1 cellular context compared by ENCODE assay signal in the genomic region with DNA sequence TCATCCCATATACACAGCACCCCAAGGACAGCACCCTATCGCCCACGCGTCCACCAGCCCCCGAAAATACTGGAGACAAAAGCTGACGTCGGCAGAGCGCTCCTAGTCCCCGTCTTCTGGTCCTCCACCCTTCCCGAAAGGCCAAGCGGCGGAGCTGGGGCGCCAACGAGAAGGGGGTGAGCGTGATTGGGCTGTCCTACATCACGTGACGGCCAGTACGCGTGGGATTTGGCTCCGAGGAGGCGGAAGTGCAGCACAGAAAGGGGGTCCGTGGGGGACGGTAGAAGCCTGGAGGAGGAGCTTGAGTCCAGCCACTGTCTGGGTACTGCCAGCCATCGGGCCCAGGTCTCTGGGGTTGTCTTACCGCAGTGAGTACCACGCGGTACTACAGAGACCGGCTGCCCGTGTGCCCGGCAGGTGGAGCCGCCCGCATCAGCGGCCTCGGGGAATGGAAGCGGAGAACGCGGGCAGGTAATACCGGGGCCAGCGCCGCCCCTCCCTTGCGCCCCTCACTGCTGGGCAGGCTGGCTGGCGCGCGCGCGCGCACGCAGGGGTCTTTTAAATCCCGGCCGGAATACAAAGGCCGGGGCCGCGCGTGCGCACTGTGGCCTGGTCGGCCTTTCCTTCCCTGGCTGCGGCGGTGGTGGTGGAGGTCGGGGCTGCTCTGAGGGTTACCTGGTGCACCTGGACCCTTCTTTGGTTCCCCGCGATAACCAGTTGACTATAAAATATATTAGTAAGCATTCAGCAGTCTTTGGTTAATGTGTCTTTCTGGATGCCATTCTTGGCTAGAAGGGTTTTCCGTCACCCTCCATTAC.
TF ChIP-seq lines count a peak whose summit lies in the region.

Gene TDG, plus strand, starts transcription at position 283 of the 818 bp plus-strand sequence. Its CDS starts 166 bp downstream, at position 449.

TF ChIP-seq in K562, 482 proteins besides CTCF, POLR2A, EP300 and RAD21 (continued from another document and continues in another):
- TF ChIP-seq UBTF (IDR thresholded peaks at IDR 0.05; ENCODE audit: borderline replicate concordance in 1 of 2, low read depth in 2 of 2, low read length in 2 of 2) (peak in 1 of 2 experiments; percentile 40; a peak in 1 of 4 replicates), LCOR (CRISPR knock-in tag; IDR thresholded peaks at IDR 0.05) (peak; percentile 97), HDAC2 (IDR thresholded peaks at IDR 0.05) (peak; percentile 76; the same call in 1 of the 2 replicates), NCOA6 (IDR thresholded peaks at IDR 0.05) (no peak), ZNF445 (CRISPR knock-in tag; IDR thresholded peaks at IDR 0.05; ENCODE audit: low read depth) (no peak), EHMT2 (IDR thresholded peaks at IDR 0.05) (no peak), DNMT1 (IDR thresholded peaks at IDR 0.05) (no peak), WHSC1 (IDR thresholded peaks at IDR 0.05; ENCODE audit: low read length) (no peak), ZBTB7A (IDR thresholded peaks at IDR 0.05; ENCODE audit: borderline replicate concordance, control insufficient read depth, low read depth, low read length) (peak; percentile 94), ZHX1 (conservative IDR thresholded peaks at IDR 0.05; ENCODE audit: low read length) (no peak), MCM7 (IDR thresholded peaks at IDR 0.05) (no peak), BRD9 (IDR thresholded peaks at IDR 0.05; ENCODE audit: low read depth, partially characterized antibody) (peak; percentile 17), ATF1 (CRISPR knock-in tag; IDR thresholded peaks at IDR 0.05) (no peak), ATF1 (tag; IDR thresholded peaks at IDR 0.05) (peak; percentile 90), PYGO2 (tag; IDR thresholded peaks at IDR 0.05) (no peak), TBL1XR1 (IDR thresholded peaks at IDR 0.05; ENCODE audit: low read length in 2 of 2) (no peak), NONO (IDR thresholded peaks at IDR 0.05; ENCODE audit: low read depth in 2 of 2, low read length in 1 of 2) (peak; percentile 51 to 79; a peak in 3 of 4 replicates), ZNF408 (CRISPR knock-in tag; IDR thresholded peaks at IDR 0.05; ENCODE audit: low read depth) (no peak), CSDE1 (IDR thresholded peaks at IDR 0.05) (peak in 1 of 2 experiments; percentile 34; a peak in 1 of 4 replicates), SMAD4 (CRISPR knock-in tag; conservative IDR thresholded peaks at IDR 0.05) (peak; percentile 86), CREM (IDR thresholded peaks at IDR 0.05; ENCODE audit: low read depth) (peak; percentile 76), ZNF407 (IDR thresholded peaks at IDR 0.05; ENCODE audit: low read depth) (no peak), ZNF717 (CRISPR knock-in tag; IDR thresholded peaks at IDR 0.05) (no peak), NFIC (IDR thresholded peaks at IDR 0.05) (peak; percentile 73), SRF (CRISPR knock-in tag; IDR thresholded peaks at IDR 0.05) (no peak), PHB (CRISPR knock-in tag; IDR thresholded peaks at IDR 0.05) (peak; percentile 36; the same call in 1 of the 2 replicates), STAT5B (CRISPR knock-in tag; IDR thresholded peaks at IDR 0.05) (no peak), ZEB2 (IDR thresholded peaks at IDR 0.05) (peak; percentile 73), MBD2 (IDR thresholded peaks at IDR 0.05; ENCODE audit: borderline replicate concordance, low read depth) (peak; percentile 76), KLF13 (tag; IDR thresholded peaks at IDR 0.05; ENCODE audit: borderline replicate concordance, low read depth) (peak; percentile 29; the same call in 1 of the 2 replicates), ZNF197 (CRISPR knock-in tag; IDR thresholded peaks at IDR 0.05; ENCODE audit: low read depth) (no peak), NFE2 (IDR thresholded peaks at IDR 0.05; ENCODE audit: low read depth) (0 out of 2 replicates have a peak, but pooled peaks have one; percentile 17), ZNF24 (IDR thresholded peaks at IDR 0.05) (peak; percentile 10; the same call in 1 of the 2 replicates), THAP12 (CRISPR knock-in tag; IDR thresholded peaks at IDR 0.05) (peak; percentile 67; the same call in 1 of the 2 replicates), TAF9B (IDR thresholded peaks at IDR 0.05; ENCODE audit: partially characterized antibody) (peak; percentile 89), FOXA3 (CRISPR knock-in tag; conservative IDR thresholded peaks at IDR 0.05 in 1 of 2, IDR thresholded peaks at IDR 0.05 in 1 of 2) (no peak), NBN (IDR thresholded peaks at IDR 0.05; ENCODE audit: low read depth) (peak; percentile 37; the same call in 1 of the 2 replicates), ESRRA (IDR thresholded peaks at IDR 0.05; ENCODE audit: borderline replicate concordance, low read depth) (peak; percentile 71; the same call in 1 of the 2 replicates)
- TF ChIP-seq, protein P1, sequence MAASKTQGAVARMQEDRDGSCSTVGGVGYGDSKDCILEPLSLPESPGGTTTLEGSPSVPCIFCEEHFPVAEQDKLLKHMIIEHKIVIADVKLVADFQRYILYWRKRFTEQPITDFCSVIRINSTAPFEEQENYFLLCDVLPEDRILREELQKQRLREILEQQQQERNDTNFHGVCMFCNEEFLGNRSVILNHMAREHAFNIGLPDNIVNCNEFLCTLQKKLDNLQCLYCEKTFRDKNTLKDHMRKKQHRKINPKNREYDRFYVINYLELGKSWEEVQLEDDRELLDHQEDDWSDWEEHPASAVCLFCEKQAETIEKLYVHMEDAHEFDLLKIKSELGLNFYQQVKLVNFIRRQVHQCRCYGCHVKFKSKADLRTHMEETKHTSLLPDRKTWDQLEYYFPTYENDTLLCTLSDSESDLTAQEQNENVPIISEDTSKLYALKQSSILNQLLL (CRISPR knock-in tag; IDR thresholded peaks at IDR 0.05; ENCODE audit: borderline replicate concordance): no peak
- TF ChIP-seq, protein P2, sequence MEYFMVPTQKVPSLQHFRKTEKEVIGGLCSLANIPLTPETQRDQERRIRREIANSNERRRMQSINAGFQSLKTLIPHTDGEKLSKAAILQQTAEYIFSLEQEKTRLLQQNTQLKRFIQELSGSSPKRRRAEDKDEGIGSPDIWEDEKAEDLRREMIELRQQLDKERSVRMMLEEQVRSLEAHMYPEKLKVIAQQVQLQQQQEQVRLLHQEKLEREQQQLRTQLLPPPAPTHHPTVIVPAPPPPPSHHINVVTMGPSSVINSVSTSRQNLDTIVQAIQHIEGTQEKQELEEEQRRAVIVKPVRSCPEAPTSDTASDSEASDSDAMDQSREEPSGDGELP (CRISPR knock-in tag; IDR thresholded peaks at IDR 0.05; ENCODE audit: borderline replicate concordance): peak; percentile 88
- TF ChIP-seq, protein P3, sequence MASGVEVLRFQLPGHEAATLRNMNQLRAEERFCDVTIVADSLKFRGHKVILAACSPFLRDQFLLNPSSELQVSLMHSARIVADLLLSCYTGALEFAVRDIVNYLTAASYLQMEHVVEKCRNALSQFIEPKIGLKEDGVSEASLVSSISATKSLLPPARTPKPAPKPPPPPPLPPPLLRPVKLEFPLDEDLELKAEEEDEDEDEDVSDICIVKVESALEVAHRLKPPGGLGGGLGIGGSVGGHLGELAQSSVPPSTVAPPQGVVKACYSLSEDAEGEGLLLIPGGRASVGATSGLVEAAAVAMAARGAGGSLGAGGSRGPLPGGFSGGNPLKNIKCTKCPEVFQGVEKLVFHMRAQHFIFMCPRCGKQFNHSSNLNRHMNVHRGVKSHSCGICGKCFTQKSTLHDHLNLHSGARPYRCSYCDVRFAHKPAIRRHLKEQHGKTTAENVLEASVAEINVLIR (CRISPR knock-in tag; IDR thresholded peaks at IDR 0.05): 0 out of 2 replicates have a peak, but pooled peaks have one; percentile 23
